Comparison of ENCODE assay signal across 8 cellular contexts in the genomic region with DNA sequence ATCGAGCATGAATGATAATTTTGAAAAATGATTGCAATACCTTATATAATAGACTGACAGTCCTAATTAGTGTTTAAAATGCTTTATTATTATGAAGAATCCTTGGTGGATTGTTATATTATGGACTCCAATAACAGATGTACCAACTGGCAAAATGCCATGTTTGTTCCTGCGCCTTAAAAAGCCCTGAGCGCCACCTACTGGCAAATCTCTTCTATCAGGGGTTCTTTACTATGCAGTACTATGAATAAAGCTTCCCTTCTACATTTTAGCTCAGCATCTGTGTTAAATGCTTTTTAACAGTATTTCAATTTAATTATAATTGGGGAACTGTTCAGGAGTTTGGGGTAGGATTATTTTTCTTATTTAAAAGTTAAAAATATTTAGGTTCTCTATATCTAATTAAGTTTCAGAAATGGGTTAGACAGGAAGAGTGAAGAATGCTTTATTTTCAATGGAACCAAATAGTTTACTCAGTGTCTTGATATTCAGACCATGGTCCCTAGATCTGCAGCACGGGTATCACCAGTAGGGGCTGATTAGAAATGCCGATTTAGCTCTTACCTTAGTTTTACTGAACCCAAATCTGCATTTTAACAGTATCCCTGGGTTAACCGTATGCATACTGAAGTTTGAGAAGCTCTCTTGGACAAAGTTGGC. TPM values are rescaled to one million over a fixed set of nuclear protein-coding genes. Genes with fewer than 3 reads are reported as not detected.
DNase-seq lines count a peak whose midpoint lies in the region; ATAC-seq and TF ChIP-seq lines count a peak whose summit lies in the region.

No MANE protein-coding gene starts in this region.

- peak; percentile 74 for DNase-seq in GM12864 (ENCODE audit: low read depth)
- DNase-seq in NCI-H82 (lab: John Stamatoyannopoulos, UW) = peak; percentile 94
- DNase-seq in activated CD4-positive, alpha-beta memory T cell treated with anti-CD3 and anti-CD28 coated beads for 36 hours = peak; percentile 78
- DNase-seq in effector CD8-positive, alpha-beta T cell (lab: John Stamatoyannopoulos, UW) = peak; percentile 66
- DNase-seq in lung microvascular endothelial cell (ENCODE audit: low read depth in 2 of 2) = peak; percentile 91 to 94
- peak; percentile 22 to 58 for DNase-seq in stimulated activated CD8-positive, alpha-beta memory T cell treated with anti-CD3 and anti-CD28 coated beads, Interleukin-15, amount 100 ng/mL, for 4 hours (ENCODE audit: low read depth in 2 of 2)

- H3K4me3 ChIP-seq in GM12864 (ENCODE audit: low read depth, low read length) = no peak overlapping the region

- no peaks in the 10 kb centered on the region for H3K9me3 Mint-ChIP-seq in activated CD4-positive, alpha-beta memory T cell treated with anti-CD3 and anti-CD28 coated beads for 36 hours

- ATAC-seq in HG03571 (IDR thresholded peaks at IDR 0.05; ENCODE audit: unreplicated experiment) (peak; percentile 71), GM18519 (IDR thresholded peaks at IDR 0.05; ENCODE audit: low FRiP score, unreplicated experiment) (no peak)

- TF ChIP-seq CTCF in GM12864 (IDR thresholded peaks at IDR 0.05; ENCODE audit: low read depth, low read length, missing control alignments) = peak; percentile 67

- POLR2A ChIA-PET in activated CD4-positive, alpha-beta memory T cell treated with anti-CD3 and anti-CD28 coated beads for 36 hours (lab: Charles Lee) = interaction anchor here (1.1 kb wide), 1 partner anchor 25 kb away, joined by 4 read pairs; a partner anchor contains a TSS

- H3K36me3 Mint-ChIP-seq in activated CD4-positive, alpha-beta memory T cell treated with anti-CD3 and anti-CD28 coated beads for 36 hours = peaks cover 12% of the 10 kb centered on the region

- intact Hi-C loops in activated CD4-positive, alpha-beta memory T cell treated with anti-CD3 and anti-CD28 coated beads for 36 hours (cut with micrococcal nuclease) = loop anchor here (1.0 to 5.0 kb wide), 2 partner anchors 41 to 144 kb away; a partner anchor contains a TSS

- no peak overlapping the region for H3K27ac Mint-ChIP-seq in activated CD4-positive, alpha-beta memory T cell treated with anti-CD3 and anti-CD28 coated beads for 36 hours

- CTCF ChIA-PET in activated CD4-positive, alpha-beta memory T cell treated with anti-CD3 and anti-CD28 coated beads for 36 hours (lab: Charles Lee) = interaction anchor here (0.6 to 6.2 kb wide), 31 partner anchors 9 to 215 kb away, joined by 3 to 51 read pairs (median 5); a partner anchor contains a TSS

- no peaks in the 10 kb centered on the region for H3K27me3 Mint-ChIP-seq in activated CD4-positive, alpha-beta memory T cell treated with anti-CD3 and anti-CD28 coated beads for 36 hours

- H3K4me3 Mint-ChIP-seq in activated CD4-positive, alpha-beta memory T cell treated with anti-CD3 and anti-CD28 coated beads for 36 hours = no peak overlapping the region

- H3K4me1 Mint-ChIP-seq in activated CD4-positive, alpha-beta memory T cell treated with anti-CD3 and anti-CD28 coated beads for 36 hours (ENCODE audit: low read depth) = peaks cover 42% of the 10 kb centered on the region

RNA-seq across cellular contexts. Expression of a gene that starts 20.0 kb away (rescaled TPM):
- total RNA-seq in activated CD4-positive, alpha-beta memory T cell treated with anti-CD3 and anti-CD28 coated beads for 36 hours = 10 to 100 TPM; 47.5 to 48.6 TPM
- 17.2 and 27.0 TPM in 2 replicates for total RNA-seq in lung microvascular endothelial cell

RNA-seq across cellular contexts. Expression of a gene that starts 25.6 kb away (rescaled TPM):
- 10 to 100 TPM; 18.9 to 21.6 TPM for total RNA-seq in activated CD4-positive, alpha-beta memory T cell treated with anti-CD3 and anti-CD28 coated beads for 36 hours
- 27.2 and 59.5 TPM in 2 replicates for total RNA-seq in lung microvascular endothelial cell

RNA-seq across cellular contexts. Expression of a gene that starts 40.7 kb away (rescaled TPM):
- 1 to 10 TPM; 7.7 to 8.4 TPM for total RNA-seq in activated CD4-positive, alpha-beta memory T cell treated with anti-CD3 and anti-CD28 coated beads for 36 hours
- 5.2 and 6.3 TPM in 2 replicates for total RNA-seq in lung microvascular endothelial cell

Comparison
In these comparisons a context has a peak if more than half of its experiments do, and no peak if none do; other contexts are left out.
1. DNase-seq: peak in every context shown above with its lines; median percentile 94 in NCI-H82; 92 in lung microvascular endothelial cell; 78 in activated CD4-positive, alpha-beta memory T cell treated with anti-CD3 and anti-CD28 coated beads for 36 hours; 74 in GM12864; 66 in effector CD8-positive, alpha-beta T cell; 40 in stimulated activated CD8-positive, alpha-beta memory T cell treated with anti-CD3 and anti-CD28 coated beads, Interleukin-15, amount 100 ng/mL, for 4 hours.